Comparison of ENCODE assay signal across 18 cellular contexts in genomic region chr2:113768770-113769169, GRCh38. TPM values are rescaled to one million over a fixed set of nuclear protein-coding genes. Genes with fewer than 3 reads are reported as not detected.
A peak's percentile ranks its signal among the peaks of the same experiment; 100 is the strongest.
DNase-seq lines count a peak whose midpoint lies in the region; ATAC-seq lines count a peak whose summit lies in the region.
"Had no signal": no experiment of that assay in that cellular context is flagged by ENCODE, and none has a peak within 500 bp of the region (broad histone marks: within the 10 kb centered on the region; RNA-seq: fewer than 3 reads in every experiment).

No MANE protein-coding gene starts in this region.

- H3K36me3 Mint-ChIP-seq in stimulated activated effector memory CD8-positive, alpha-beta T cell treated with anti-CD3 and anti-CD28 coated beads, Interleukin-12 subunit alpha, Interleukin-12 subunit beta, amount 100 ng/mL, for 72 hours = no peaks in the 10 kb centered on the region

- H2BK5ac ChIP-seq in mesenchymal stem cell (ENCODE audit: low read depth, low read length, poor library complexity, severe bottlenecking) = no peak overlapping the region

- ATAC-seq in stimulated activated effector memory CD8-positive, alpha-beta T cell treated with anti-CD3 and anti-CD28 coated beads, Interleukin-12 subunit alpha, Interleukin-12 subunit beta, amount 100 ng/mL, for 72 hours = no peak
- ATAC-seq in HG02884 (IDR thresholded peaks at IDR 0.05; ENCODE audit: unreplicated experiment) = no peak
- ATAC-seq: GM12878 had no signal

- no peak overlapping the region for H3K23ac ChIP-seq in mesenchymal stem cell (ENCODE audit: low read length in 2 of 2)

- no peak overlapping the region for H3K4ac ChIP-seq in mesenchymal stem cell (ENCODE audit: low read depth in 1 of 2, low read length in 2 of 2)

- no peak overlapping the region for H3K18ac ChIP-seq in mesenchymal stem cell (ENCODE audit: low read depth in 1 of 2, low read length in 2 of 2)

- H2BK120ac ChIP-seq in mesenchymal stem cell (ENCODE audit: low read depth, low read length) = no peak overlapping the region

- DNase-seq in AG08395 (ENCODE audit: low spot score) = peak; percentile 31
- DNase-seq in GM03348 (ENCODE audit: low spot score) = peak; percentile 41
- DNase-seq in adipocyte (ENCODE audit: low read depth) = no peak
- DNase-seq in mesenchymal stem cell = no peak
- no peak for DNase-seq in foreskin melanocyte
- DNase-seq in stimulated activated effector memory CD8-positive, alpha-beta T cell treated with anti-CD3 and anti-CD28 coated beads, Interleukin-12 subunit alpha, Interleukin-12 subunit beta, amount 100 ng/mL, for 72 hours (ENCODE audit: low spot score in 2 of 2) = no peak
- DNase-seq in GF-D8 (lab: John Stamatoyannopoulos, UW) = no peak
- DNase-seq: COR-L47, DMS153, HCEC 1CT, NCI-H1417, NCI-H1930, NCI-H2171, NCI-H446 treated with DMSO at 0.1 percent for 48 hours had no signal

- H3K4me1 Mint-ChIP-seq in stimulated activated effector memory CD8-positive, alpha-beta T cell treated with anti-CD3 and anti-CD28 coated beads, Interleukin-12 subunit alpha, Interleukin-12 subunit beta, amount 100 ng/mL, for 72 hours = no peaks in the 10 kb centered on the region

- no peak overlapping the region for H2BK15ac ChIP-seq in mesenchymal stem cell (ENCODE audit: low read depth, poor library complexity, severe bottlenecking)

- H3K14ac ChIP-seq in mesenchymal stem cell (ENCODE audit: low read length in 2 of 2) = no peak overlapping the region

- H3K27me3 ChIP-seq in adipocyte (replicated peaks; ENCODE audit: control insufficient read depth, insufficient read depth, low read length) (no peaks in the 10 kb centered on the region), mesenchymal stem cell (ENCODE audit: control insufficient read depth in 1 of 2, insufficient read depth in 1 of 2, low read length in 2 of 2) (no peaks in the 10 kb centered on the region)
- H3K27me3 ChIP-seq: SJSA1 had no signal

- peak overlapping the region; percentile 39 for H3K9ac ChIP-seq in adipocyte (ENCODE audit: low read length)
- peak overlapping the region; percentile 56 for H3K9ac ChIP-seq in mesenchymal stem cell (ENCODE audit: low read length)

- H3K4me3 ChIP-seq in adipocyte (ENCODE audit: low read length) (no peak overlapping the region), mesenchymal stem cell (ENCODE audit: insufficient read depth in 1 of 2, low read depth in 1 of 2, low read length in 2 of 2) (no peak overlapping the region)
- H3K4me3 ChIP-seq: GM12878, SJSA1 had no signal

- no peaks in the 10 kb centered on the region for H3K9me3 ChIP-seq in adipocyte (ENCODE audit: control insufficient read depth, low read length)
- no peaks in the 10 kb centered on the region for H3K9me3 ChIP-seq in mesenchymal stem cell (ENCODE audit: control insufficient read depth, low read length)
- H3K9me3 ChIP-seq: SJSA1 had no signal

- H4K8ac ChIP-seq in mesenchymal stem cell (ENCODE audit: low read length) = no peak overlapping the region

- no peak overlapping the region for H3K4me2 ChIP-seq in mesenchymal stem cell (ENCODE audit: low read length, poor library complexity, severe bottlenecking)

- H3K9me3 Mint-ChIP-seq in stimulated activated effector memory CD8-positive, alpha-beta T cell treated with anti-CD3 and anti-CD28 coated beads, Interleukin-12 subunit alpha, Interleukin-12 subunit beta, amount 100 ng/mL, for 72 hours = no peaks in the 10 kb centered on the region

- H3K27ac Mint-ChIP-seq in stimulated activated effector memory CD8-positive, alpha-beta T cell treated with anti-CD3 and anti-CD28 coated beads, Interleukin-12 subunit alpha, Interleukin-12 subunit beta, amount 100 ng/mL, for 72 hours = no peak overlapping the region

- H4K91ac ChIP-seq in mesenchymal stem cell (ENCODE audit: low read length) = no peak overlapping the region

- no peak overlapping the region for H3K27ac ChIP-seq in mesenchymal stem cell (ENCODE audit: low read length, poor library complexity, severe bottlenecking)
- H3K27ac ChIP-seq: C4-2B, SJSA1 had no signal

- peaks cover 18% of the 10 kb centered on the region for H3K4me1 ChIP-seq in adipocyte (ENCODE audit: control insufficient read depth, insufficient read depth, low read length)
- no peaks in the 10 kb centered on the region for H3K4me1 ChIP-seq in mesenchymal stem cell (ENCODE audit: control insufficient read depth, insufficient read depth, low read depth, low read length)
- H3K4me1 ChIP-seq: SJSA1 had no signal

- WGBS in mesenchymal stem cell = 94% methylated on average over 1 of the region's 1 CpG

- no peak overlapping the region for H3K4me3 Mint-ChIP-seq in stimulated activated effector memory CD8-positive, alpha-beta T cell treated with anti-CD3 and anti-CD28 coated beads, Interleukin-12 subunit alpha, Interleukin-12 subunit beta, amount 100 ng/mL, for 72 hours

- no peak overlapping the region for H2AFZ ChIP-seq in mesenchymal stem cell (ENCODE audit: low read depth, low read length)

- no peak overlapping the region for H2AK5ac ChIP-seq in mesenchymal stem cell (ENCODE audit: low read length, severe bottlenecking)

- H3K79me1 ChIP-seq in mesenchymal stem cell (replicated peaks; ENCODE audit: low read length, poor library complexity, severe bottlenecking) = no peaks in the 10 kb centered on the region

- H3K36me3 ChIP-seq in adipocyte (ENCODE audit: control insufficient read depth, insufficient read depth, low read length, severe bottlenecking) (no peaks in the 10 kb centered on the region), mesenchymal stem cell (ENCODE audit: control insufficient read depth in 1 of 2, insufficient read depth in 2 of 2, low read depth in 1 of 2, low read length in 2 of 2) (no peaks in the 10 kb centered on the region)
- H3K36me3 ChIP-seq: SJSA1 had no signal

- H2BK12ac ChIP-seq in mesenchymal stem cell (ENCODE audit: low read length in 2 of 2) = no peak overlapping the region

RNA-seq across cellular contexts. Expression of gene SLC35F5, which starts 12.3 kb away (rescaled TPM):
- 46.0 TPM for polyA plus RNA-seq in mesenchymal stem cell (2013, experiment 1 of 2)
- polyA plus RNA-seq in mesenchymal stem cell (2013, experiment 2 of 2) = 48.9 TPM

Comparison
In these comparisons a context has a peak if more than half of its experiments do, and no peak if none do; other contexts are left out.
1. DNase-seq: peak in AG08395 (single experiment) and GM03348 (single experiment); none in adipocyte (single experiment), mesenchymal stem cell (single experiment), foreskin melanocyte (single experiment), stimulated activated effector memory CD8-positive, alpha-beta T cell treated with anti-CD3 and anti-CD28 coated beads, Interleukin-12 subunit alpha, Interleukin-12 subunit beta, amount 100 ng/mL, for 72 hours (0 of 2) and GF-D8 (single experiment).